In the genomic region with DNA sequence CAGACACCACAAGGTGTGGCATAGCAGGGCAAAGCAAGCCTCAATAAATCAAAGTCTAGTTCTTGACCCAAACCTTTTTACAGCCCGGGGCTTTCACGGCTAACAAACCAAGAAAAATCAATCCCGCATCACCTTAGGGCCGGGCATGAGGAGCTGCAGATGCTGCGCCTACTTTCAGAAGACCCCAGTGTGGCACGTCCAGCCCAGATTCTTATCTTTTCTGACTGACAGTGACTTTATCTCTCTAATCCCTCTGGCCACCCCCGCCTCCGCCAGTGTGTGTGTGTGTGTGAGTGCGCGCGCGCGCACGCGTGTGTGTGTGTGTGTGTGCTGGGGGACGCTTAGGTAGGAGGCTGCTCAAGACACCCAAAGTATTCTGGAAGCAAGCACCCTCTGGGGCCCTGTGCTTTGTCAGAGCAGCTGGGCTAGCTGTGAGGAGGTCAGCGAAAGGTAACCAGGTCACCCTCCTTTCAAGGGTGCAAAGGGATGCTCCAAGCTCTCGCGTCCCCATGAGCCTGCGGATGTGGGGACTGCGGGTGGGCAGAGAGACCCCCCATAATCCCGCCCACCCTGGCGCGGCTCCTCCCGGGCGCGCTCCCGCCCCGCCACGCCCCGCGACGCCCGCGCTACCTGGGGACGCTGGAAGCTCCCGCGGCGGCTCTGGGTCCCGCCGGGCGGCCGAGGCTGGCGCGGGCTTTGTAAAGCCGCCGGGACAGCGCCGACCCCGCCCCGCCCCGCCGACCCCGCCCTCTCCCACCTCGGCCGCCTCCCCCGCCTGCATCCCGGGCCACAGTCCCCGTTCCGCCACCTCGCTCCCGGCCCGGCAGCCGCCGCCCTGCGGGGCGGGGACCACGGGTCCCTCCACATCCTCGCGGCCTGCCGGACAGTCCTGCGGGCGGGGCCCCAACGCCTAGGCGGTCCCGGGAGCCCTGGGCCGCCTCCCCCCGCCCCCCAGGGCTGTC, we compare ENCODE assay signal across 8 cellular contexts. TPM values are rescaled to one million over a fixed set of nuclear protein-coding genes. Genes with fewer than 3 reads are reported as not detected.
DNase-seq lines count a peak whose midpoint lies in the region; ATAC-seq and TF ChIP-seq lines count a peak whose summit lies in the region.

No MANE protein-coding gene starts in this region.

- no peak for TF ChIP-seq POLR2A in right lobe of liver (IDR thresholded peaks at IDR 0.05)

- H3K36me3 ChIP-seq in ES-I3 (ENCODE audit: insufficient read depth, low read length) (no peaks in the 10 kb centered on the region), right lobe of liver (no peaks in the 10 kb centered on the region), thoracic aorta (no peaks in the 10 kb centered on the region)

- intact Hi-C loops in right lobe of liver (cut with DNase I), result no loop called here

- WGBS in right lobe of liver (ENCODE audit: insufficient coverage, low coverage, low lambda C conversion rate, missing lambda C conversion rate), result 18% methylated on average over 20 of the region's 78 CpGs

- H3K27ac ChIP-seq in coronary artery (no peak overlapping the region), right lobe of liver (no peak overlapping the region), thoracic aorta (no peak overlapping the region)

- ATAC-seq in right lobe of liver (peak; percentile 55 to 78 (median 66)), thoracic aorta (ENCODE audit: insufficient number of reproducible peaks, low FRiP score, low read depth) (no peak), HG02763 (IDR thresholded peaks at IDR 0.05; ENCODE audit: unreplicated experiment) (no peak), HG03039 (IDR thresholded peaks at IDR 0.05; ENCODE audit: unreplicated experiment) (no peak)

- H3K9ac ChIP-seq in ES-I3 (ENCODE audit: low read depth, low read length), result peak overlapping the region; percentile 79

- TF ChIP-seq CTCF in coronary artery (IDR thresholded peaks at IDR 0.05) (no peak), right lobe of liver (IDR thresholded peaks at IDR 0.05) (no peak), thoracic aorta (IDR thresholded peaks at IDR 0.05) (no peak)

- H3K27me3 ChIP-seq in right lobe of liver (no peaks in the 10 kb centered on the region), thoracic aorta (replicated peaks; ENCODE audit: insufficient read depth) (no peaks in the 10 kb centered on the region)

- H3K4me3 ChIP-seq in coronary artery, result peak overlapping the region; percentile 77
- H3K4me3 ChIP-seq in right lobe of liver, result peak overlapping the region; percentile 26 to 43 (median 31)
- H3K4me3 ChIP-seq in thoracic aorta, result peak overlapping the region; percentile 60

- H3K4me1 ChIP-seq in ES-I3 (ENCODE audit: insufficient read depth, low read length) (no peaks in the 10 kb centered on the region), right lobe of liver (no peaks in the 10 kb centered on the region), thoracic aorta (ENCODE audit: control insufficient read depth in 1 of 2, low read depth in 2 of 2) (peaks cover 7 to 13% of the 10 kb centered on the region in 2 donors)

- H3K9me3 ChIP-seq in ES-I3 (ENCODE audit: control insufficient read depth, insufficient read depth, low read length), result no peaks in the 10 kb centered on the region
- no peaks in the 10 kb centered on the region for H3K9me3 ChIP-seq in right lobe of liver
- no peaks in the 10 kb centered on the region for H3K9me3 ChIP-seq in thoracic aorta

- DNase-seq in NCI-H2171 treated with DMSO at 0.1 percent for 48 hours (lab: John Stamatoyannopoulos, UW) (peak; percentile 38), coronary artery (ENCODE audit: low spot score) (no peak), right lobe of liver (peak in 2 of 3 donors; percentile 25 to 54), thoracic aorta (ENCODE audit: low spot score) (no peak), SHP77 treated with DMSO at 0.1 percent for 48 hours (lab: John Stamatoyannopoulos, UW) (no peak)

RNA-seq across cellular contexts. Expression of gene RHOBTB1, which starts 57.1 kb away (rescaled TPM):
- total RNA-seq in right lobe of liver (1 to 10 TPM; 3.0 to 5.4 (median 4.4) TPM), thoracic aorta (10 to 100 TPM; 16.7 to 19.6 TPM)

Comparison
In these comparisons a context has a peak if more than half of its experiments do, and no peak if none do; other contexts are left out.
1. DNase-seq: peak in NCI-H2171 treated with DMSO at 0.1 percent for 48 hours (single experiment) and right lobe of liver (2 of 3); none in coronary artery (single experiment), thoracic aorta (single experiment) and SHP77 treated with DMSO at 0.1 percent for 48 hours (single experiment).
2. ATAC-seq: peak in right lobe of liver (4 of 4); none in thoracic aorta (single experiment), HG02763 (single experiment) and HG03039 (single experiment).
3. Peak in every context shown above with its lines, with median percentiles within 50 percentile points of each other: H3K4me3 ChIP-seq.